In the genomic region with DNA sequence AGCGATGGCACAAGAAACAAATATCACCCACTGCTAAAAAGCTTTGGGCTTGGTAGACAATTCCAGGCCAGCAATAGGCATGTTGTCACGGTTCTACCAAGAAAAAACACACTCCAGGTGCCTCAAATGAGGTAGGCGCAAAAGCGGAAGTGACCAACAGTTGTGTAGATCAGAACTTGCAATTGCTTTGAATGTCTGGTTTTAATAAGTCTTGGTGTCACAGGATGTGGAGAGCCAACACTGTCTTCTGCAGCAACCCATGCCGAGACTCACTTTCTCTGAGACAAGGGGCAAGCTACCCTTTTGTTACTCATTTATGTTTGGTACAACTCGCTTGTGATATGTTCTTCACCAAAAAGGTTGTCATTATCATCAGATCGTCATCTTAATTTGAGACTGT, we compare ENCODE assay signal across 23 cellular contexts.
"Had no signal": no experiment of that assay in that cellular context is flagged by ENCODE, and none has a peak within 500 bp of the region (broad histone marks: within the 10 kb centered on the region; RNA-seq: fewer than 3 reads in every experiment).

No MANE protein-coding gene starts in this region.

- ATAC-seq: effector memory CD8-positive, alpha-beta T cell; foreskin keratinocyte; gastroesophageal sphincter; heart left ventricle; left cardiac atrium; left lung; left ventricle myocardium superior; lower lobe of right lung had no signal

- H3K4me1 ChIP-seq: colonic mucosa, esophagus muscularis mucosa, foreskin keratinocyte, gastroesophageal sphincter, heart left ventricle, left lung, lower lobe of right lung had no signal

- H3K27me3 Mint-ChIP-seq: dendritic cell treated with granulocyte-macrophage colony-stimulating factor and Interleukin-4, amounts not matched to agents 40 ng/mL and 50 ng/mL, for 4 days; effector memory CD8-positive, alpha-beta T cell; memory B cell had no signal

- H3K27me3 ChIP-seq: colonic mucosa, esophagus muscularis mucosa, foreskin keratinocyte, gastroesophageal sphincter, hepatocyte had no signal

- H3K4me3 Mint-ChIP-seq: dendritic cell treated with granulocyte-macrophage colony-stimulating factor and Interleukin-4, amounts not matched to agents 40 ng/mL and 50 ng/mL, for 4 days; effector memory CD8-positive, alpha-beta T cell; endodermal cell; memory B cell had no signal

- H3K36me3 Mint-ChIP-seq: memory B cell had no signal

- H3K79me2 ChIP-seq: hepatocyte had no signal

- H3K9me3 Mint-ChIP-seq: dendritic cell treated with granulocyte-macrophage colony-stimulating factor and Interleukin-4, amounts not matched to agents 40 ng/mL and 50 ng/mL, for 4 days; effector memory CD8-positive, alpha-beta T cell; endodermal cell; memory B cell had no signal

- H3K27ac Mint-ChIP-seq: dendritic cell treated with granulocyte-macrophage colony-stimulating factor and Interleukin-4, amounts not matched to agents 40 ng/mL and 50 ng/mL, for 4 days; effector memory CD8-positive, alpha-beta T cell; endodermal cell; memory B cell had no signal

- H2AFZ ChIP-seq: hepatocyte had no signal

- H3K4me1 Mint-ChIP-seq: endodermal cell, memory B cell had no signal

- FAIRE-seq: endometrium, frontal cortex, islet of Langerhans, keratinocyte had no signal

- DNase-seq: colonic mucosa; cortex of kidney; effector CD8-positive, alpha-beta T cell; effector memory CD8-positive, alpha-beta T cell; endodermal cell; foreskin keratinocyte; heart left ventricle; hypothalamus; left cardiac atrium; left lung; left ventricle myocardium superior; lower lobe of right lung; mesendoderm; midbrain had no signal

- H3K27ac ChIP-seq: colonic mucosa, esophagus muscularis mucosa, foreskin keratinocyte, gastroesophageal sphincter, heart left ventricle, hepatocyte, left lung, lower lobe of right lung had no signal

- H3K36me3 ChIP-seq: colonic mucosa, esophagus muscularis mucosa, gastroesophageal sphincter, heart left ventricle, left lung, lower lobe of right lung had no signal

- H3K4me3 ChIP-seq: colonic mucosa, esophagus muscularis mucosa, gastroesophageal sphincter, heart left ventricle, hepatocyte, left lung, lower lobe of right lung had no signal

- H3K9me3 ChIP-seq: colonic mucosa, esophagus muscularis mucosa, gastroesophageal sphincter, heart left ventricle, left lung, lower lobe of right lung had no signal

- H3K4me2 ChIP-seq: hepatocyte had no signal
